16 cellular contexts compared by ENCODE assay signal in the genomic region with DNA sequence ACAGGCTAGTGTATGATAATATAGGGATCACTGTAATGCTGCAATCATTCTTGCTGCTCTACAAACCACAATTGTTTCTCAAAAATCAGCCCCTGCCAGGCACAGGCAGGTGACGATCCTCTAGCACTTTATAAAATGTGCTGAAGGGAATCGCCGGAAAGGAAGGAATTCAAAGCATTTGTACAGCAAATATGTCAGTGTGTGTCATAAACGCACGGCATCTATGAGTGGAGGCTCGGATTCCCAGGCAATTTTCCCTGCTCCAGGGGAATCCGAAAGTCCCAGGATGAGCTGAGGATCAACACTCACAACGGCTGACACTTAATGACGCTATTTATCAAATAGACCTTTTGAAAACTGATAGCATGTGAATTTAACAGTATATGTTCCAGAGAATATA. TPM values are rescaled to one million over a fixed set of nuclear protein-coding genes. Genes with fewer than 3 reads are reported as not detected.
DNase-seq lines count a peak whose midpoint lies in the region; ATAC-seq and TF ChIP-seq lines count a peak whose summit lies in the region.
"Had no signal": no experiment of that assay in that cellular context is flagged by ENCODE, and none has a peak within 500 bp of the region (broad histone marks: within the 10 kb centered on the region; RNA-seq: fewer than 3 reads in every experiment).

No MANE protein-coding gene starts in this region.

- no peak overlapping the region for H2AFZ ChIP-seq in trophoblast cell (ENCODE audit: insufficient read depth, low read length, poor library complexity)

- DNase-seq in EL (peak; percentile 92), NCI-H226 (peak; percentile 89), dorsolateral prefrontal cortex (no peak), trophoblast cell (peak; percentile 80 to 91), NCI-H82 treated with DMSO at 0.1 percent for 48 hours (lab: John Stamatoyannopoulos, UW; ENCODE audit: unreplicated experiment) (no peak), NCI-H2029 treated with DMSO at 0.1 percent for 48 hours (lab: John Stamatoyannopoulos, UW) (no peak), NCI-H2196 treated with DMSO at 0.1 percent for 48 hours (lab: John Stamatoyannopoulos, UW; ENCODE audit: unreplicated experiment) (no peak)
- DNase-seq: activated CD8-positive, alpha-beta memory T cell treated with anti-CD3 and anti-CD28 coated beads, Interleukin-2, amount 10 ng/mL, durations not matched to agents 7 days and 5 days; left cardiac atrium; naive B cell; NCI-H1436 treated with DMSO at 0.1 percent for 48 hours; NK-92 treated with Interleukin-12 subunit alpha and Interleukin-12 subunit beta, amount 100 ng/mL, for 24 hours; sigmoid colon; stomach had no signal

- H3K4me3 ChIP-seq in dorsolateral prefrontal cortex (peak overlapping the region in 58 of 59 donors; percentile 11 to 69 (median 48)), trophoblast cell (ENCODE audit: low read depth, low read length) (no peak overlapping the region)
- H3K4me3 ChIP-seq: sigmoid colon, SK-N-MC, stomach had no signal

- peak overlapping the region in 44 of 59 donors; percentile 11 to 82 (median 59) for H3K27ac ChIP-seq in dorsolateral prefrontal cortex
- H3K27ac ChIP-seq in trophoblast cell (ENCODE audit: low read depth, low read length): no peak overlapping the region
- H3K27ac ChIP-seq: sigmoid colon, SK-N-MC, stomach had no signal

- no peak overlapping the region for H3K4ac ChIP-seq in trophoblast cell (ENCODE audit: low read depth, low read length)

- no peak overlapping the region for H2BK120ac ChIP-seq in trophoblast cell (ENCODE audit: insufficient read depth, low read length, poor library complexity)

- no peaks in the 10 kb centered on the region for H3K79me1 ChIP-seq in trophoblast cell (ENCODE audit: low read length)

- no peak overlapping the region for H3K14ac ChIP-seq in trophoblast cell (ENCODE audit: low read length)

- no CpG with 5 or more reads among the region's 9 CpGs for WGBS in trophoblast cell (ENCODE audit: extremely low coverage, insufficient coverage, insufficient read length)

- H3K23ac ChIP-seq in trophoblast cell (ENCODE audit: low read length): no peak overlapping the region

- H2BK12ac ChIP-seq in trophoblast cell (ENCODE audit: low read length): no peak overlapping the region

- H3K18ac ChIP-seq in trophoblast cell (ENCODE audit: low read length): no peak overlapping the region

- no peak overlapping the region for H2AK5ac ChIP-seq in trophoblast cell (ENCODE audit: low read length)

- no peaks in the 10 kb centered on the region for H3K36me3 ChIP-seq in trophoblast cell (ENCODE audit: control insufficient read depth in 1 of 2, insufficient read depth in 2 of 2, low read length in 2 of 2)
- H3K36me3 ChIP-seq: sigmoid colon, stomach had no signal

- no peak overlapping the region for H4K8ac ChIP-seq in trophoblast cell (ENCODE audit: low read depth, low read length)

- no peak for TF ChIP-seq CTCF in dorsolateral prefrontal cortex (IDR thresholded peaks at IDR 0.05 in 54 of 56, conservative IDR thresholded peaks at IDR 0.05 in 2 of 56; ENCODE audit: low read depth in 1 of 56, partially characterized antibody in 56 of 56)

- no peak overlapping the region for H3K4me2 ChIP-seq in trophoblast cell (ENCODE audit: low read length)

- peaks cover 0 to 43% (median 7%) of the 10 kb centered on the region in 45 donors for H3K27me3 ChIP-seq in dorsolateral prefrontal cortex
- no peaks in the 10 kb centered on the region for H3K27me3 ChIP-seq in trophoblast cell (ENCODE audit: insufficient read depth, low read length)

- intact Hi-C loops in dorsolateral prefrontal cortex (cut with DNase I): no loop called here

- no peak overlapping the region for H4K91ac ChIP-seq in trophoblast cell (ENCODE audit: low read depth, low read length)

- ATAC-seq in GM21390 (IDR thresholded peaks at IDR 0.05; ENCODE audit: unreplicated experiment): no peak
- ATAC-seq: activated CD8-positive, alpha-beta memory T cell treated with anti-CD3 and anti-CD28 coated beads, Interleukin-2, amount 10 ng/mL, durations not matched to agents 7 days and 5 days; left cardiac atrium had no signal

- H3K79me2 ChIP-seq in trophoblast cell (ENCODE audit: control insufficient read depth, insufficient read depth, low read length, poor library complexity): no peaks in the 10 kb centered on the region

- H3K9me3 ChIP-seq in trophoblast cell (ENCODE audit: insufficient read depth, low read depth, low read length): no peaks in the 10 kb centered on the region
- H3K9me3 ChIP-seq: sigmoid colon, stomach had no signal

- no peak overlapping the region for H4K12ac ChIP-seq in trophoblast cell (ENCODE audit: low read depth, low read length)

- no peak overlapping the region for H3K9ac ChIP-seq in trophoblast cell (ENCODE audit: low read length)

- no peaks in the 10 kb centered on the region for H3K4me1 ChIP-seq in trophoblast cell (ENCODE audit: control insufficient read depth in 1 of 2, insufficient read depth in 2 of 2, low read length in 2 of 2)
- H3K4me1 ChIP-seq: sigmoid colon had no signal

- no peak overlapping the region for H2BK5ac ChIP-seq in trophoblast cell (ENCODE audit: low read depth, low read length, poor library complexity)

RNA-seq across cellular contexts. Expression of a gene that starts 1.5 kb away (rescaled TPM):
- total RNA-seq in dorsolateral prefrontal cortex: 100 to 1,000 TPM in 119 of 120 experiments, 10 to 100 TPM in 1; 83.0 to 260 (median 191) TPM
- 6.1 and 7.3 TPM in 2 replicates for polyA plus RNA-seq in trophoblast cell (2013)

Comparison
In these comparisons a context has a peak if more than half of its experiments do, and no peak if none do; other contexts are left out.
1. DNase-seq: peak in EL (single experiment), NCI-H226 (single experiment) and trophoblast cell (2 of 2); none in dorsolateral prefrontal cortex (0 of 10), NCI-H82 treated with DMSO at 0.1 percent for 48 hours (single experiment), NCI-H2029 treated with DMSO at 0.1 percent for 48 hours (single experiment) and NCI-H2196 treated with DMSO at 0.1 percent for 48 hours (single experiment).